Comparison of ENCODE assay signal across 1 cellular context in genomic region chr18:21851327-21851961, GRCh38.
TF ChIP-seq lines count a peak whose summit lies in the region.

No MANE protein-coding gene starts in this region.

TF ChIP-seq in liver, 16 proteins besides CTCF, POLR2A, EP300 and RAD21 (continued from another document):
- no peak for TF ChIP-seq REST (IDR thresholded peaks at IDR 0.05)
- no peak for TF ChIP-seq JUND (IDR thresholded peaks at IDR 0.05)
- TF ChIP-seq ATF3 (IDR thresholded peaks at IDR 0.05): no peak
- TF ChIP-seq MAX (IDR thresholded peaks at IDR 0.05): no peak
- no peak for TF ChIP-seq NR2F2 (IDR thresholded peaks at IDR 0.05)
